8 cellular contexts compared by ENCODE assay signal in the genomic region with DNA sequence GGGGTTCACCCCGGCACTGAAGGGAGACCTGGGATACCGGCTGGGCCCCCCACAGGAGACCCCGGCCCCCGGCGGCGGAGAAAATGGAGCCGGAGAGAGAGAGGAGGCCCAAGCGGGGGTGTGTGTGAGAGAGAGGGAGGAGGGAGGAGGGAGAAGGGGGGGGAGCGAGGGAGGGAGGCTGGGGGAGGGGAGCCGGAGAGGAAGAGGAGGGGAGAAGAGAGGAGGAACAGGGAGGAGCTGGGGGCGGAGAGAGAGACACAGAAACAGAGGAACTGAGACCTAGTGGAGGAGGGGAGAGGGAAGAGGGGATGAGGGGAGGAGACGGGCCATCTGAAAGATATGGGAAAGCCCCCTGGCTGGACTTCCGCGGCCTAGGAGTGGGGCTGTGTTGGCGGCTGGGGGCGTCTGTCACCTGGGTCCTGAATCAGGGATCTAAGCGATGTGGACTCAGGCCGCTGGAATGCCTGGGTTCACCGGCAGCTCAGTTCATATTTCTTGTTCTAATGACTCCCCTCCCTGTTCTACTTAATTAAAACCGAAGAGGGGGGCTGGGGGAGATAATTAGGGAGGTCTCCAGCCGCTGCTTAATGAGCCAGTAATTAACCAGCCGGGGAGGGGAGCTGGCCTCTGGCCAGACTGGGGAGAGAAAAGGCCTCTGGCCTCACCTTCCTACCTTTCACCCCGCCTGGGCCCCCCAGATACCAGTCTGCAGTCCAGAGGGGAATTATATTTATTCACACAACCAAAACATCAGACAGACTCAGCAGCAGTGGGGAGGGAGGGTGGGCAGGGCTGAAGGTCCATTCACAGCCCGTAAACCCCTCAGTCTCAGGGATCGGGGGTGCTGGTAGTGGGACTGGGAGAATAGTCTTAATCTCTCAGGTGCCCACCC. TPM values are rescaled to one million over a fixed set of nuclear protein-coding genes. Genes with fewer than 3 reads are reported as not detected.
A peak's percentile ranks its signal among the peaks of the same experiment; 100 is the strongest.
DNase-seq lines count a peak whose midpoint lies in the region; ATAC-seq, FAIRE-seq and TF ChIP-seq lines count a peak whose summit lies in the region.

A gene with protein sequence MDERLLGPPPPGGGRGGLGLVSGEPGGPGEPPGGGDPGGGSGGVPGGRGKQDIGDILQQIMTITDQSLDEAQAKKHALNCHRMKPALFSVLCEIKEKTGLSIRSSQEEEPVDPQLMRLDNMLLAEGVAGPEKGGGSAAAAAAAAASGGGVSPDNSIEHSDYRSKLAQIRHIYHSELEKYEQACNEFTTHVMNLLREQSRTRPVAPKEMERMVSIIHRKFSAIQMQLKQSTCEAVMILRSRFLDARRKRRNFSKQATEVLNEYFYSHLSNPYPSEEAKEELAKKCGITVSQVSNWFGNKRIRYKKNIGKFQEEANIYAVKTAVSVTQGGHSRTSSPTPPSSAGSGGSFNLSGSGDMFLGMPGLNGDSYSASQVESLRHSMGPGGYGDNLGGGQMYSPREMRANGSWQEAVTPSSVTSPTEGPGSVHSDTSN (minus strand): TSS at position 149 of the 892 bp plus-strand sequence. CDS start 287 bp downstream, outside the sequence.

- TF ChIP-seq EP300 in esophagus muscularis mucosa (IDR thresholded peaks at IDR 0.05): no peak

- TF ChIP-seq CTCF in CD4-positive, alpha-beta T cell (IDR thresholded peaks at IDR 0.05): no peak
- no peak for TF ChIP-seq CTCF in esophagus muscularis mucosa (IDR thresholded peaks at IDR 0.05)

- FAIRE-seq in RCC 7860 (lab: Jason Lieb, UNC): no peak

- H3K4me1 ChIP-seq in esophagus muscularis mucosa (peaks cover 73 to 85% (median 81%) of the 10 kb centered on the region in 4 donors), muscle layer of duodenum (ENCODE audit: control insufficient read depth in 1 of 2, insufficient read depth in 2 of 2, low read length in 2 of 2) (peaks cover 16 to 43% of the 10 kb centered on the region in 2 donors)

- in situ Hi-C loops in KBM-7 (cut with MboI; ENCODE audit: low pct_unique_long_range_greater_than_20kb, low sequenced_read_pairs): no loop called here

- no peaks in the 10 kb centered on the region for H3K27me3 Mint-ChIP-seq in CD4-positive, alpha-beta T cell
- H3K27me3 Mint-ChIP-seq in activated T-cell treated with anti-CD3 and anti-CD28 coated beads, Interleukin-2, amount 50 U/mL, for 72 hours (ENCODE audit: low read depth): no peaks in the 10 kb centered on the region

- peak within 1 kb of the TSS; percentile 66 to 92 (median 84) for H3K4me3 ChIP-seq in esophagus muscularis mucosa
- peak within 1 kb of the TSS; percentile 80 to 81 for H3K4me3 ChIP-seq in muscle layer of duodenum (ENCODE audit: low read depth in 1 of 2, low read length in 2 of 2)

- peak; percentile 57 for TF ChIP-seq POLR2A in esophagus muscularis mucosa (IDR thresholded peaks at IDR 0.05; ENCODE audit: low read depth)

- peak within 1 kb of the TSS; percentile 93 for H3K27ac ChIP-seq in CD4-positive, alpha-beta T cell (ENCODE audit: low read depth, low read length)
- H3K27ac ChIP-seq in esophagus muscularis mucosa (replicated peaks in 1 of 4) (peak within 1 kb of the TSS; percentile 90 to 99 (median 98)), muscle layer of duodenum (ENCODE audit: low read length) (peak within 1 kb of the TSS; percentile 96)

- DNase-seq in CD4-positive, alpha-beta T cell: peak; percentile 65 to 90 (median 78)
- DNase-seq in KBM-7: peak; percentile 91
- peak; percentile 69 for DNase-seq in RCC 7860 (ENCODE audit: low spot score)
- DNase-seq in activated T-cell treated with anti-CD3 and anti-CD28 coated beads, Interleukin-2, amount 50 U/mL, for 72 hours: peak; percentile 82 to 86
- peak; percentile 98 for DNase-seq in esophagus muscularis mucosa (ENCODE audit: extremely low spot score)
- peak; percentile 66 for DNase-seq in stimulated activated CD8-positive, alpha-beta memory T cell treated with anti-CD3 and anti-CD28 coated beads, Interleukin-7, amount 100 ng/mL, for 24 hours (ENCODE audit: low read depth)

- CTCF ChIA-PET in CD4-positive, alpha-beta T cell (lab: Charles Lee): no interaction called here

- H3K27me3 ChIP-seq in CD4-positive, alpha-beta T cell (ENCODE audit: control insufficient read depth, insufficient read depth, low read length): no peaks in the 10 kb centered on the region
- no peaks in the 10 kb centered on the region for H3K27me3 ChIP-seq in esophagus muscularis mucosa
- H3K27me3 ChIP-seq in muscle layer of duodenum (ENCODE audit: low read depth, low read length): no peaks in the 10 kb centered on the region

- H3K36me3 ChIP-seq in esophagus muscularis mucosa: peaks cover 16 to 24% (median 21%) of the 10 kb centered on the region in 4 donors
- peaks cover 16 to 18% of the 10 kb centered on the region in 2 donors for H3K36me3 ChIP-seq in muscle layer of duodenum (ENCODE audit: control insufficient read depth in 1 of 2, insufficient read depth in 2 of 2, low read length in 2 of 2)

- H3K9me3 ChIP-seq in CD4-positive, alpha-beta T cell (ENCODE audit: control insufficient read depth, low read length): no peaks in the 10 kb centered on the region
- no peaks in the 10 kb centered on the region for H3K9me3 ChIP-seq in esophagus muscularis mucosa
- no peaks in the 10 kb centered on the region for H3K9me3 ChIP-seq in muscle layer of duodenum (ENCODE audit: control insufficient read depth in 1 of 2, low read length in 2 of 2)

- H3K4me1 Mint-ChIP-seq in CD4-positive, alpha-beta T cell (ENCODE audit: low read depth): peaks cover 72% of the 10 kb centered on the region
- peaks cover 81% of the 10 kb centered on the region for H3K4me1 Mint-ChIP-seq in activated T-cell treated with anti-CD3 and anti-CD28 coated beads, Interleukin-2, amount 50 U/mL, for 72 hours (ENCODE audit: low read depth)

- peak within 1 kb of the TSS; percentile 99 for H3K4me3 Mint-ChIP-seq in CD4-positive, alpha-beta T cell
- H3K4me3 Mint-ChIP-seq in activated T-cell treated with anti-CD3 and anti-CD28 coated beads, Interleukin-2, amount 50 U/mL, for 72 hours: peak within 1 kb of the TSS; percentile 94 to 100

- intact Hi-C loops in CD4-positive, alpha-beta T cell (cut with DNase I, micrococcal nuclease): loop anchor here (1.0 to 10.0 kb wide), 5 partner anchors 12 to 1975 kb away; a partner anchor contains a TSS
- intact Hi-C loops in esophagus muscularis mucosa (cut with DNase I): no loop called here

- peak; percentile 51 for ATAC-seq in CD4-positive, alpha-beta T cell (ENCODE audit: poor library complexity)
- ATAC-seq in GM21390 (IDR thresholded peaks at IDR 0.05; ENCODE audit: unreplicated experiment): peak; percentile 53
- ATAC-seq in activated T-cell treated with anti-CD3 and anti-CD28 coated beads, Interleukin-2, amount 50 U/mL, for 72 hours (replicated peaks in 1 of 2): peak; percentile 64 to 66

- POLR2A ChIA-PET in CD4-positive, alpha-beta T cell (lab: Charles Lee): interaction anchor here (0.6 to 12.1 kb wide), 9 partner anchors 11 to 781 kb away, joined by 3 to 242 read pairs (median 4); a partner anchor contains a TSS

- WGBS in esophagus muscularis mucosa: 7% methylated on average over 23 of the region's 25 CpGs

- peak within 1 kb of the TSS; percentile 96 for H3K27ac Mint-ChIP-seq in CD4-positive, alpha-beta T cell
- peak within 1 kb of the TSS; percentile 97 for H3K27ac Mint-ChIP-seq in activated T-cell treated with anti-CD3 and anti-CD28 coated beads, Interleukin-2, amount 50 U/mL, for 72 hours

- no peaks in the 10 kb centered on the region for H3K9me3 Mint-ChIP-seq in CD4-positive, alpha-beta T cell
- H3K9me3 Mint-ChIP-seq in activated T-cell treated with anti-CD3 and anti-CD28 coated beads, Interleukin-2, amount 50 U/mL, for 72 hours: no peaks in the 10 kb centered on the region

- H3K36me3 Mint-ChIP-seq in CD4-positive, alpha-beta T cell (ENCODE audit: low read depth): peaks cover 77% of the 10 kb centered on the region
- H3K36me3 Mint-ChIP-seq in activated T-cell treated with anti-CD3 and anti-CD28 coated beads, Interleukin-2, amount 50 U/mL, for 72 hours (ENCODE audit: insufficient read depth in 2 of 2): peaks cover 22 to 24% of the 10 kb centered on the region in 2 donors

RNA-seq across cellular contexts. Expression of the gene that starts here (rescaled TPM):
- total RNA-seq in CD4-positive, alpha-beta T cell: 10 to 100 TPM; 62.0 to 65.6 TPM
- 100 to 1,000 TPM in 1 of 2 donors, 10 to 100 TPM in 1; 98.3 to 104 TPM for total RNA-seq in activated T-cell treated with anti-CD3 and anti-CD28 coated beads, Interleukin-2, amount 50 U/mL, for 72 hours
- total RNA-seq in esophagus muscularis mucosa: 10 to 100 TPM; 43.6 to 95.9 (median 59.3) TPM

Comparison
In these comparisons a context has a peak if more than half of its experiments do, and no peak if none do; other contexts are left out.
1. Peak in every context shown above with its lines: DNase-seq, ATAC-seq, H3K4me3 ChIP-seq and H3K27ac ChIP-seq.